ENCODE assay signal across 7 cellular contexts in the genomic region with DNA sequence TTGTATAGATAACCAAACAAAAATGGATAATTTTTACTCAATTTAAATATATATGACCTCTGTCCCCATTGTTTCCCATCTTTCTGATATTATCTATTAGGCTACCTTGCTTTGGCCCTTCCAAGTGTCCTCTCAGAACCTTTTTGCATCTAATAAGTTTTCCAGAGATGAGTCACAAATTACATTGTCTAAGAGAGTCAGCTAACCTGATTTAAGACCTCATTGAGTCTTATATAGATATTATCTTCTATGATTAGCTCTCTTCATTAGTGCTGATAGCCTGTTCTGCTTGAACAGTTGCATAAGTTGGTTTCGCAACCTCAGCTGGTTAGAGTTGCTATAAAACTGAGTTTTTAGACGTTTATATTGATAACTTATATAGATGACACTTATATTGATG.
"Had no signal": no experiment of that assay in that cellular context is flagged by ENCODE, and none has a peak within 500 bp of the region (broad histone marks: within the 10 kb centered on the region; RNA-seq: fewer than 3 reads in every experiment).

No MANE protein-coding gene starts in this region.

- H2AFZ ChIP-seq: GM23338 had no signal

- H3K4me2 ChIP-seq: GM23338 had no signal

- DNase-seq: H9, HCEC 1CT, IMR-90 had no signal

- FAIRE-seq: H1, H54 had no signal

- H3K27ac ChIP-seq: HL-60 had no signal

- ATAC-seq: GM23338 had no signal

- H3K4me3 ChIP-seq: GM23338 had no signal
